Comparison of ENCODE assay signal across 15 cellular contexts in the genomic region with DNA sequence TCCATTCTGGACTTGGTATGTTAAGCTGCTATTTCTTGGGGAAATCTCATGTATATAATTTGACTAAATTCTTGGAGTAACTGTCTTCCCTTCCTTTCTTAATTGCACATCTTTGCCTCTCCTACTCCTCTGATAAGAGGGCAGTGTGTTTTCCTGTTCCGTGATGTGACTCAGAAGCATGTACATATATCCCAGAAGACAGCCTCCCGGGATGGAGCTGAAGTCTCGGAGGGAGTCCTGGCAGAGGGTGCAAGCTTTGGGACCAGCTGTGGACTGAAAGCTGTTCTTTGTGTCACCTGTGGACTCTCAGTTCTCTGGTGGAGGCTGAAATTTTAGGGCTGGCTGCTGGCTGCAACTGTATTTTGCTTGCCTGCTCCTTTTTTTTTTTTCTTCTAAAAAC.
"Had no signal": no experiment of that assay in that cellular context is flagged by ENCODE, and none has a peak within 500 bp of the region (broad histone marks: within the 10 kb centered on the region; RNA-seq: fewer than 3 reads in every experiment).

No MANE protein-coding gene starts in this region.

- H3K36me3 ChIP-seq: cardiac muscle cell, prostate gland, stomach, thoracic aorta had no signal

- H3K27ac ChIP-seq: cardiac muscle cell, foreskin keratinocyte, prostate gland, thoracic aorta had no signal

- DNase-seq: activated CD4-positive, alpha-beta T cell treated with anti-CD3 and anti-CD28 coated beads for 1 hour; activated CD4-positive, alpha-beta T cell treated with anti-CD3 and anti-CD28 coated beads, Interleukin-2, amount 50 U/mL, for 48 hours; activated gamma-delta T cell; foreskin keratinocyte; glutamatergic neuron; kidney glomerular epithelial cell; right cardiac atrium; SK-N-SH; small intestine; stomach; T-helper 1 cell had no signal

- ATAC-seq: esophagus mucosa, foreskin keratinocyte had no signal

- H3K9ac ChIP-seq: SK-N-SH had no signal

- H3K4me2 ChIP-seq: SK-N-SH had no signal

- H3K9me3 ChIP-seq: prostate gland, SK-N-SH, stomach, thoracic aorta had no signal

- H3K4me3 ChIP-seq: cardiac muscle cell, prostate gland, stomach, thoracic aorta had no signal

- H3K27me3 ChIP-seq: cardiac muscle cell, foreskin keratinocyte, stomach had no signal

- H3K4me1 ChIP-seq: foreskin keratinocyte, prostate gland had no signal
